19 cellular contexts compared by ENCODE assay signal in genomic region chr6:134896881-134897280, GRCh38. TPM values are rescaled to one million over a fixed set of nuclear protein-coding genes. Genes with fewer than 3 reads are reported as not detected.
DNase-seq lines count a peak whose midpoint lies in the region; ATAC-seq lines count a peak whose summit lies in the region.
"Had no signal": no experiment of that assay in that cellular context is flagged by ENCODE, and none has a peak within 500 bp of the region (broad histone marks: within the 10 kb centered on the region; RNA-seq: fewer than 3 reads in every experiment).

No MANE protein-coding gene starts in this region.

- H3K4me3 Mint-ChIP-seq in activated CD8-positive, alpha-beta memory T cell treated with anti-CD3 and anti-CD28 coated beads, Interleukin-2, amount 10 ng/mL, durations not matched to agents 7 days and 5 days = no peak overlapping the region
- H3K4me3 Mint-ChIP-seq: CD14-positive monocyte; CD8-positive, alpha-beta memory T cell; T-helper 17 cell had no signal

- H3K27me3 Mint-ChIP-seq in activated CD8-positive, alpha-beta memory T cell treated with anti-CD3 and anti-CD28 coated beads, Interleukin-2, amount 10 ng/mL, durations not matched to agents 7 days and 5 days = peaks cover 32% of the 10 kb centered on the region

- CTCF ChIA-PET in activated CD8-positive, alpha-beta memory T cell treated with anti-CD3 and anti-CD28 coated beads, Interleukin-2, amount 10 ng/mL, durations not matched to agents 7 days and 5 days (lab: Charles Lee) = interaction anchor here (1.3 kb wide), 1 partner anchor 15 kb away, joined by 5 read pairs; no protein-coding TSS in a partner anchor

- DNase-seq in DMS153 (lab: John Stamatoyannopoulos, UW) = peak; percentile 11
- no peak for DNase-seq in DMS153 treated with DMSO at 0.1 percent for 48 hours (lab: John Stamatoyannopoulos, UW; ENCODE audit: unreplicated experiment)
- DNase-seq in NCI-H1092 (lab: John Stamatoyannopoulos, UW) = peak; percentile 60
- peak; percentile 99 for DNase-seq in NCI-H69 (lab: John Stamatoyannopoulos, UW)
- DNase-seq in left lobe of liver (ENCODE audit: low spot score) = no peak
- DNase-seq in activated CD8-positive, alpha-beta memory T cell treated with anti-CD3 and anti-CD28 coated beads, Interleukin-2, amount 10 ng/mL, durations not matched to agents 7 days and 5 days = no peak
- DNase-seq: ACHN; BE2C; Calu3; CD8-positive, alpha-beta memory T cell; KBM-7; MV-4-11; NCI-H1694 treated with DMSO at 0.1 percent for 48 hours; NCI-H2107; NCI-H524 treated with DMSO at 0.1 percent for 48 hours; SK-N-SH; T-helper 17 cell had no signal

- H3K27ac Mint-ChIP-seq in activated CD8-positive, alpha-beta memory T cell treated with anti-CD3 and anti-CD28 coated beads, Interleukin-2, amount 10 ng/mL, durations not matched to agents 7 days and 5 days = no peak overlapping the region
- H3K27ac Mint-ChIP-seq: CD14-positive monocyte; CD8-positive, alpha-beta memory T cell; T-helper 17 cell had no signal

- H3K9me3 Mint-ChIP-seq in activated CD8-positive, alpha-beta memory T cell treated with anti-CD3 and anti-CD28 coated beads, Interleukin-2, amount 10 ng/mL, durations not matched to agents 7 days and 5 days (ENCODE audit: low read depth) = peaks cover 4% of the 10 kb centered on the region

- ATAC-seq in left lobe of liver (peak; percentile 80), GM18517 (IDR thresholded peaks at IDR 0.05; ENCODE audit: unreplicated experiment) (no peak)
- ATAC-seq in activated CD8-positive, alpha-beta memory T cell treated with anti-CD3 and anti-CD28 coated beads, Interleukin-2, amount 10 ng/mL, durations not matched to agents 7 days and 5 days = no peak
- ATAC-seq: T-helper 17 cell had no signal

- H3K4me1 Mint-ChIP-seq in activated CD8-positive, alpha-beta memory T cell treated with anti-CD3 and anti-CD28 coated beads, Interleukin-2, amount 10 ng/mL, durations not matched to agents 7 days and 5 days = no peaks in the 10 kb centered on the region
- H3K4me1 Mint-ChIP-seq: CD14-positive monocyte; CD8-positive, alpha-beta memory T cell; T-helper 17 cell had no signal

- no peaks in the 10 kb centered on the region for H3K36me3 Mint-ChIP-seq in activated CD8-positive, alpha-beta memory T cell treated with anti-CD3 and anti-CD28 coated beads, Interleukin-2, amount 10 ng/mL, durations not matched to agents 7 days and 5 days
- H3K36me3 Mint-ChIP-seq: CD14-positive monocyte had no signal

RNA-seq across cellular contexts. Expression of gene ALDH8A1, which starts 53.0 kb away (rescaled TPM):
- total RNA-seq in left lobe of liver = 174 TPM
- total RNA-seq in activated CD8-positive, alpha-beta memory T cell treated with anti-CD3 and anti-CD28 coated beads, Interleukin-2, amount 10 ng/mL, durations not matched to agents 7 days and 5 days = 1 to 10 TPM in 1 of 2 experiments, under 1 TPM in 1; 0.84 to 2.5 TPM

Comparison
In these comparisons a context has a peak if more than half of its experiments do, and no peak if none do; other contexts are left out.
1. DNase-seq: peak in DMS153 (single experiment), NCI-H1092 (single experiment) and NCI-H69 (single experiment); none in DMS153 treated with DMSO at 0.1 percent for 48 hours (single experiment), left lobe of liver (single experiment) and activated CD8-positive, alpha-beta memory T cell treated with anti-CD3 and anti-CD28 coated beads, Interleukin-2, amount 10 ng/mL, durations not matched to agents 7 days and 5 days (single experiment).
2. RNA of gene ALDH8A1, which starts 53.0 kb away (total RNA-seq): 174 TPM in left lobe of liver (single experiment); 0.84 to 2.5 TPM in activated CD8-positive, alpha-beta memory T cell treated with anti-CD3 and anti-CD28 coated beads, Interleukin-2, amount 10 ng/mL, durations not matched to agents 7 days and 5 days; every median in the first group is over 10 times any median in the second.